1 cellular context compared by ENCODE assay signal in genomic region chr20:50759678-50760077, GRCh38.
TF ChIP-seq lines count a peak whose summit lies in the region.

No MANE protein-coding gene starts in this region.

TF ChIP-seq in HCT116, 20 proteins besides CTCF, POLR2A, EP300 and RAD21:
- no peak for TF ChIP-seq ELF1 (IDR thresholded peaks at IDR 0.05; ENCODE audit: borderline replicate concordance, low read depth)
- no peak for TF ChIP-seq EZH2 (IDR thresholded peaks at IDR 0.05)
- TF ChIP-seq POLR2AphosphoS5 (IDR thresholded peaks at IDR 0.05; ENCODE audit: low read depth, low read length), result no peak
- no peak for TF ChIP-seq TCF7L2 (IDR thresholded peaks at IDR 0.05; ENCODE audit: borderline replicate concordance, extremely low read depth, insufficient read depth, insufficient read length)
- TF ChIP-seq CEBPB (IDR thresholded peaks at IDR 0.05; ENCODE audit: low read depth), result no peak
- TF ChIP-seq EZH2phosphoT487 (IDR thresholded peaks at IDR 0.05; ENCODE audit: borderline replicate concordance), result no peak
- no peak for TF ChIP-seq CBX3 (IDR thresholded peaks at IDR 0.05; ENCODE audit: low read depth)
- no peak for TF ChIP-seq SP1 (IDR thresholded peaks at IDR 0.05; ENCODE audit: low read depth)
- no peak for TF ChIP-seq REST (IDR thresholded peaks at IDR 0.05; ENCODE audit: low read depth)
- TF ChIP-seq YY1 (IDR thresholded peaks at IDR 0.05; ENCODE audit: extremely low read depth, insufficient replicate concordance, low read depth, low read length), result no peak
- no peak for TF ChIP-seq SRF (IDR thresholded peaks at IDR 0.05; ENCODE audit: low read depth)
- no peak for TF ChIP-seq ZFX (IDR thresholded peaks at IDR 0.05)
- TF ChIP-seq FOSL1 (IDR thresholded peaks at IDR 0.05; ENCODE audit: low read depth), result no peak
- TF ChIP-seq, protein P1, sequence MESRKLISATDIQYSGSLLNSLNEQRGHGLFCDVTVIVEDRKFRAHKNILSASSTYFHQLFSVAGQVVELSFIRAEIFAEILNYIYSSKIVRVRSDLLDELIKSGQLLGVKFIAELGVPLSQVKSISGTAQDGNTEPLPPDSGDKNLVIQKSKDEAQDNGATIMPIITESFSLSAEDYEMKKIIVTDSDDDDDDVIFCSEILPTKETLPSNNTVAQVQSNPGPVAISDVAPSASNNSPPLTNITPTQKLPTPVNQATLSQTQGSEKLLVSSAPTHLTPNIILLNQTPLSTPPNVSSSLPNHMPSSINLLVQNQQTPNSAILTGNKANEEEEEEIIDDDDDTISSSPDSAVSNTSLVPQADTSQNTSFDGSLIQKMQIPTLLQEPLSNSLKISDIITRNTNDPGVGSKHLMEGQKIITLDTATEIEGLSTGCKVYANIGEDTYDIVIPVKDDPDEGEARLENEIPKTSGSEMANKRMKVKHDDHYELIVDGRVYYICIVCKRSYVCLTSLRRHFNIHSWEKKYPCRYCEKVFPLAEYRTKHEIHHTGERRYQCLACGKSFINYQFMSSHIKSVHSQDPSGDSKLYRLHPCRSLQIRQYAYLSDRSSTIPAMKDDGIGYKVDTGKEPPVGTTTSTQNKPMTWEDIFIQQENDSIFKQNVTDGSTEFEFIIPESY (IDR thresholded peaks at IDR 0.05; ENCODE audit: extremely low read depth, insufficient replicate concordance, low read length), result no peak
